In the genomic region with DNA sequence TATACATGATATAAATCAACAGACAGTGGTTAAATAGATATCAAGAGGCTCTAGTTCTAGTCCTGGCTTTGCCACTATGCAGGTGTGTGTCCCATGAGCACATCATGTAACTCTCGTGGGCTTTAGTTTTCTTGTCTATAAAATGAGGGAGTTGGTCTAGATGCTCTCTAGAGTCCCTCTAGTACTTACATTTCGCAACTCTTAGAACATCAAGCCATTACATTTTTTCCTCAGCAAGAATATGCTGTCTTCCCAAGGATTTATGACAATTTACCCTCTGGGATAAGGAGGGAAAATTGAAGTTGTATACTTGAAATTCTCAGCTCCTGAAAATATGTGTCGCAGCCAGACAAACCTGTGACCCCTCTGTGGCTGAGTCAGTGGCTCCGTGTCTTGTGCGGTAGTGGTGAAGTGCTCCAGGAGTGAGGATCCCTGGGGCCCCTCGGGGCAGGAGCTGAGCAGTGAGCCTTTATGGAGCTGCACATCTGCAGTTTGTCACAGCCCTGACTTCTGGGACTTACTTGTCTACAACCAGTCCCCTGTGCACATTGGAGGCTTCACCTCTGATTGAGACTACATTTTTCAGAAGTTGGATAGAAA, we compare ENCODE assay signal across 2 cellular contexts.
TF ChIP-seq lines count a peak whose summit lies in the region.

No MANE protein-coding gene starts in this region.

TF ChIP-seq in HEK293, 187 proteins besides CTCF, POLR2A, EP300 and RAD21:
- TF ChIP-seq ZBTB48 (tag by site-specific recombination; IDR thresholded peaks at IDR 0.05), result 0 out of 2 replicates have a peak, but pooled peaks have one; percentile 48
- TF ChIP-seq FEZF1 (tag by site-specific recombination; IDR thresholded peaks at IDR 0.05), result peak; percentile 63
- no peak for TF ChIP-seq ZSCAN18 (tag by site-specific recombination; IDR thresholded peaks at IDR 0.05)
- peak; percentile 51 for TF ChIP-seq OSR2 (tag by site-specific recombination; IDR thresholded peaks at IDR 0.05)
- peak; percentile 64; the same call in 1 of the 2 replicates for TF ChIP-seq ZBTB6 (tag by site-specific recombination; IDR thresholded peaks at IDR 0.05)

TF ChIP-seq in K562, 482 proteins besides CTCF, POLR2A, EP300 and RAD21:
- TF ChIP-seq TCF7L2 (IDR thresholded peaks at IDR 0.05; ENCODE audit: low read depth, low read length) (no peak), EZH2 (IDR thresholded peaks at IDR 0.05; ENCODE audit: borderline replicate concordance, low read depth, low read length) (no peak), GABPB1 (CRISPR knock-in tag; IDR thresholded peaks at IDR 0.05) (no peak), HOXB6 (CRISPR knock-in tag; IDR thresholded peaks at IDR 0.05; ENCODE audit: borderline replicate concordance) (no peak), CEBPG (CRISPR knock-in tag; IDR thresholded peaks at IDR 0.05) (no peak), CEBPG (tag; conservative IDR thresholded peaks at IDR 0.05 in 1 of 2, IDR thresholded peaks at IDR 0.05 in 1 of 2) (peak; percentile 48 to 52; a peak in 1 of 4 replicates), ZNF274 (IDR thresholded peaks at IDR 0.05; ENCODE audit: borderline replicate concordance, low read depth, low read length) (no peak), POLR2B (IDR thresholded peaks at IDR 0.05; ENCODE audit: low read depth, partially characterized antibody) (no peak), CEBPB (tag; IDR thresholded peaks at IDR 0.05) (peak; percentile 87), HEY1 (CRISPR knock-in tag; IDR thresholded peaks at IDR 0.05; ENCODE audit: borderline replicate concordance) (no peak), NR1H2 (CRISPR knock-in tag; IDR thresholded peaks at IDR 0.05) (no peak), SUPT5H (IDR thresholded peaks at IDR 0.05) (no peak), CXXC5 (CRISPR knock-in tag; IDR thresholded peaks at IDR 0.05) (no peak)
